2 cellular contexts compared by ENCODE assay signal in the genomic region with DNA sequence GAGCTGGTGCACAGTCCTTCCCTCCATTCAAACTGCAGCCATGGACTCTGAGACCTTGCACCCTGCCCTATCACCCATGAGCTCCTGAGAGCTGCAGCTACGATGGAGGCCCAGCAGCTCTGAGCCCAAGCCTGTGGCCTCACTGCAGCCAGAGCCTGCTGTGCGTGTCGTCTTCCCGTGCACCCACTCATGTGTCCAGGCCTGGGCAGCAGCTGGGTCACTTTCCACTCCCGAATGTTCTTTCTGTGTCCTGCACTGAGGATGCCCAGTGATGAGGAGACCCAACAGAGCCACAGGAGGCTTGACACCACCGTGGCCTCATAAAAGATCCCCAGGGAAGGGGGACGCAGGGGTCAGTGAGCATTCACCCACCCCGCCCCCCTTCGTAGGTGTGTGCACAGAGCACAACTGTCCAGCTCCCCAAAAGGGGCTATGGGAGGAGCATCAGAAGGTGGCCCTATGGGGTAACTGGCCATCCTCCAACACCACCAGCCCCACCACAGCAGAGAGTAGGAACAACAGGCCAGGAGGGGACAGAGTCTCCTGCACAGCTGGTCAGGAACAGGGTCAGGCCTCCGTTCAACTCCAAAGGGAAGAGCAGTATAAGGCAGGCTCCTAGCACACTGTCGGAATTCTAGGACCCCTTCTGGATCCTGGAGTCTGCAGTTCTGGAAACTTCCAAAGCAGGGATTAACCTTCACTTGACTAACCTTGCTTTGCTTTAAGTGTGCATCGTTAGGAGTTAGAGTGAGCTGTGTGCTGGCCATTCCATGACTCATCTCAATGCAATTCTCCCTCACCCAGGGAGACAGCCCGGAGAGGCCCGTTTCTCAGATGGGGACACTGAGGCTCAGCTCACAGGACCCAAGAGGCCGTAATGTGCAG.
TF ChIP-seq lines count a peak whose summit lies in the region.

No MANE protein-coding gene starts in this region.

TF ChIP-seq in SK-N-SH treated with all-trans-retinoic acid at 6 μM for 48 hours, 23 proteins besides CTCF, POLR2A, EP300 and RAD21:
- TF ChIP-seq ISL1 (CRISPR knock-in tag; IDR thresholded peaks at IDR 0.05) = no peak
- no peak for TF ChIP-seq ZC3H10 (CRISPR knock-in tag; IDR thresholded peaks at IDR 0.05)
- TF ChIP-seq TCF4 (CRISPR knock-in tag; IDR thresholded peaks at IDR 0.05; ENCODE audit: borderline replicate concordance) = no peak
- no peak for TF ChIP-seq PPARA (CRISPR knock-in tag; IDR thresholded peaks at IDR 0.05; ENCODE audit: borderline replicate concordance)
- TF ChIP-seq ZFP3 (CRISPR knock-in tag; IDR thresholded peaks at IDR 0.05) = no peak
- no peak for TF ChIP-seq RARB (CRISPR knock-in tag; IDR thresholded peaks at IDR 0.05)
- TF ChIP-seq TSHZ2 (CRISPR knock-in tag; IDR thresholded peaks at IDR 0.05) = no peak
- TF ChIP-seq SNAI2 (CRISPR knock-in tag; IDR thresholded peaks at IDR 0.05) = no peak
- TF ChIP-seq, protein P1, sequence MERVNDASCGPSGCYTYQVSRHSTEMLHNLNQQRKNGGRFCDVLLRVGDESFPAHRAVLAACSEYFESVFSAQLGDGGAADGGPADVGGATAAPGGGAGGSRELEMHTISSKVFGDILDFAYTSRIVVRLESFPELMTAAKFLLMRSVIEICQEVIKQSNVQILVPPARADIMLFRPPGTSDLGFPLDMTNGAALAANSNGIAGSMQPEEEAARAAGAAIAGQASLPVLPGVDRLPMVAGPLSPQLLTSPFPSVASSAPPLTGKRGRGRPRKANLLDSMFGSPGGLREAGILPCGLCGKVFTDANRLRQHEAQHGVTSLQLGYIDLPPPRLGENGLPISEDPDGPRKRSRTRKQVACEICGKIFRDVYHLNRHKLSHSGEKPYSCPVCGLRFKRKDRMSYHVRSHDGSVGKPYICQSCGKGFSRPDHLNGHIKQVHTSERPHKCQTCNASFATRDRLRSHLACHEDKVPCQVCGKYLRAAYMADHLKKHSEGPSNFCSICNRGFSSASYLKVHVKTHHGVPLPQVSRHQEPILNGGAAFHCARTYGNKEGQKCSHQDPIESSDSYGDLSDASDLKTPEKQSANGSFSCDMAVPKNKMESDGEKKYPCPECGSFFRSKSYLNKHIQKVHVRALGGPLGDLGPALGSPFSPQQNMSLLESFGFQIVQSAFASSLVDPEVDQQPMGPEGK (CRISPR knock-in tag; IDR thresholded peaks at IDR 0.05; ENCODE audit: borderline replicate concordance) = no peak
- TF ChIP-seq ZFP30 (CRISPR knock-in tag; IDR thresholded peaks at IDR 0.05) = no peak
- TF ChIP-seq OSR1 (CRISPR knock-in tag; IDR thresholded peaks at IDR 0.05) = no peak
- TF ChIP-seq, protein P2, sequence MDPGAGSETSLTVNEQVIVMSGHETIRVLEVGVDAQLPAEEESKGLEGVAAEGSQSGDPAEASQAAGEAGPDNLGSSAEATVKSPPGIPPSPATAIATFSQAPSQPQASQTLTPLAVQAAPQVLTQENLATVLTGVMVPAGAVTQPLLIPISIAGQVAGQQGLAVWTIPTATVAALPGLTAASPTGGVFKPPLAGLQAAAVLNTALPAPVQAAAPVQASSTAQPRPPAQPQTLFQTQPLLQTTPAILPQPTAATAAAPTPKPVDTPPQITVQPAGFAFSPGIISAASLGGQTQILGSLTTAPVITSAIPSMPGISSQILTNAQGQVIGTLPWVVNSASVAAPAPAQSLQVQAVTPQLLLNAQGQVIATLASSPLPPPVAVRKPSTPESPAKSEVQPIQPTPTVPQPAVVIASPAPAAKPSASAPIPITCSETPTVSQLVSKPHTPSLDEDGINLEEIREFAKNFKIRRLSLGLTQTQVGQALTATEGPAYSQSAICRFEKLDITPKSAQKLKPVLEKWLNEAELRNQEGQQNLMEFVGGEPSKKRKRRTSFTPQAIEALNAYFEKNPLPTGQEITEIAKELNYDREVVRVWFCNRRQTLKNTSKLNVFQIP (CRISPR knock-in tag; IDR thresholded peaks at IDR 0.05; ENCODE audit: borderline replicate concordance, low read depth) = no peak
TF ChIP-seq in SK-N-SH treated with all-trans-retinoic acid at 6 μM for 48 hours: peak in this region for 0.

TF ChIP-seq in SK-N-SH, 30 proteins besides CTCF, POLR2A, EP300 and RAD21:
- TF ChIP-seq NRF1 (IDR thresholded peaks at IDR 0.05; ENCODE audit: low read depth, low read length) = no peak
TF ChIP-seq in SK-N-SH: peak in this region for 0.
